17 cellular contexts compared by ENCODE assay signal in genomic region chr2:203870481-203870880, GRCh38. TPM values are rescaled to one million over a fixed set of nuclear protein-coding genes. Genes with fewer than 3 reads are reported as not detected.
DNase-seq lines count a peak whose midpoint lies in the region; ATAC-seq and TF ChIP-seq lines count a peak whose summit lies in the region.
"Had no signal": no experiment of that assay in that cellular context is flagged by ENCODE, and none has a peak within 500 bp of the region (broad histone marks: within the 10 kb centered on the region; RNA-seq: fewer than 3 reads in every experiment).

No MANE protein-coding gene starts in this region.

- no peaks in the 10 kb centered on the region for H3K36me3 ChIP-seq in thymus (ENCODE audit: control insufficient read depth, insufficient read depth)
- H3K36me3 ChIP-seq in stomach: no peaks in the 10 kb centered on the region
- H3K36me3 ChIP-seq: HAP-1 had no signal

- CTCF ChIA-PET in activated CD4-positive, alpha-beta memory T cell treated with anti-CD3 and anti-CD28 coated beads for 36 hours (lab: Charles Lee): interaction anchor here (0.9 to 7.8 kb wide), 5 partner anchors 10 to 159 kb away, joined by 4 to 66 read pairs (median 26); no protein-coding TSS in a partner anchor

- 95% methylated on average over 9 of the region's 9 CpGs for whole genome bisulfite sequencing in thymus
- 85 to 93% (median 87%) methylated on average over 9 of the region's 9 CpGs for WGBS in stomach, 5 donors

- H3K4me3 Mint-ChIP-seq in activated CD4-positive, alpha-beta memory T cell treated with anti-CD3 and anti-CD28 coated beads for 36 hours: peak overlapping the region; percentile 92
- peak overlapping the region; percentile 86 for H3K4me3 Mint-ChIP-seq in activated naive CD8-positive, alpha-beta T cell treated with anti-CD3 and anti-CD28 coated beads, Interleukin-2, amount 10 ng/mL, durations not matched to agents 7 days and 5 days
- H3K4me3 Mint-ChIP-seq in progenitor cell of endocrine pancreas (ENCODE audit: low read depth): no peak overlapping the region

- H3K27ac Mint-ChIP-seq in activated CD4-positive, alpha-beta memory T cell treated with anti-CD3 and anti-CD28 coated beads for 36 hours: peak overlapping the region; percentile 98
- peak overlapping the region; percentile 97 for H3K27ac Mint-ChIP-seq in activated naive CD8-positive, alpha-beta T cell treated with anti-CD3 and anti-CD28 coated beads, Interleukin-2, amount 10 ng/mL, durations not matched to agents 7 days and 5 days
- H3K27ac Mint-ChIP-seq in progenitor cell of endocrine pancreas: no peak overlapping the region

- TF ChIP-seq POLR2A in stomach (IDR thresholded peaks at IDR 0.05): no peak

- H3K27me3 ChIP-seq in thymus (ENCODE audit: control insufficient read depth, insufficient read depth): no peaks in the 10 kb centered on the region
- H3K27me3 ChIP-seq in stomach: no peaks in the 10 kb centered on the region

- H3K9me3 ChIP-seq in thymus (ENCODE audit: control insufficient read depth): no peaks in the 10 kb centered on the region
- no peaks in the 10 kb centered on the region for H3K9me3 ChIP-seq in stomach
- H3K9me3 ChIP-seq: HAP-1 had no signal

- TF ChIP-seq CTCF in progenitor cell of endocrine pancreas (IDR thresholded peaks at IDR 0.05; ENCODE audit: unreplicated experiment): no peak
- no peak for TF ChIP-seq CTCF in stomach (IDR thresholded peaks at IDR 0.05)

- intact Hi-C loops in activated CD4-positive, alpha-beta memory T cell treated with anti-CD3 and anti-CD28 coated beads for 36 hours (cut with micrococcal nuclease): loop anchor here (2.0 to 10.0 kb wide), 4 partner anchors 130 to 1236 kb away; partner anchors contain the start of gene FAM117B
- intact Hi-C loops in stomach (cut with DNase I; ENCODE audit: low total_unique reads): no loop called here

- H3K4me1 ChIP-seq in thymus (ENCODE audit: control insufficient read depth, insufficient read depth, low read length) (peaks cover 5% of the 10 kb centered on the region), stomach (no peaks in the 10 kb centered on the region)
- H3K4me1 ChIP-seq: foreskin keratinocyte, HAP-1, parathyroid adenoma had no signal

- ATAC-seq in activated naive CD8-positive, alpha-beta T cell treated with anti-CD3 and anti-CD28 coated beads, Interleukin-2, amount 10 ng/mL, durations not matched to agents 7 days and 5 days (ENCODE audit: low read depth): no peak
- ATAC-seq: foreskin keratinocyte had no signal

- DNase-seq in stimulated activated CD4-positive, alpha-beta T cell treated with anti-CD3 and anti-CD28 coated beads, Interleukin-15, amount 100 ng/mL, for 24 hours: peak; percentile 49
- DNase-seq in stimulated activated CD4-positive, alpha-beta T cell treated with anti-CD3 and anti-CD28 coated beads, Interleukin-4, amount 100 ng/mL, for 1 hour: no peak
- peak; percentile 57 for DNase-seq in activated CD4-positive, alpha-beta memory T cell treated with anti-CD3 and anti-CD28 coated beads for 36 hours
- peak; percentile 45 for DNase-seq in activated naive CD8-positive, alpha-beta T cell treated with anti-CD3 and anti-CD28 coated beads, Interleukin-2, amount 10 ng/mL, durations not matched to agents 7 days and 5 days
- no peak for DNase-seq in progenitor cell of endocrine pancreas (ENCODE audit: low spot score, unreplicated experiment)
- no peak for DNase-seq in stomach
- DNase-seq: foreskin keratinocyte, hypothalamus, IMR-90, mammary epithelial cell, MM.1S, NCI-H446 treated with DMSO at 0.1 percent for 48 hours had no signal

- H3K4me3 ChIP-seq in thymus (ENCODE audit: low read length): no peak overlapping the region
- no peak overlapping the region for H3K4me3 ChIP-seq in stomach
- H3K4me3 ChIP-seq: HAP-1 had no signal

- H3K27me3 Mint-ChIP-seq in activated CD4-positive, alpha-beta memory T cell treated with anti-CD3 and anti-CD28 coated beads for 36 hours: no peaks in the 10 kb centered on the region
- H3K27me3 Mint-ChIP-seq in activated naive CD8-positive, alpha-beta T cell treated with anti-CD3 and anti-CD28 coated beads, Interleukin-2, amount 10 ng/mL, durations not matched to agents 7 days and 5 days: no peaks in the 10 kb centered on the region
- H3K27me3 Mint-ChIP-seq in progenitor cell of endocrine pancreas: peaks cover 18% of the 10 kb centered on the region

- H3K9me3 Mint-ChIP-seq in activated CD4-positive, alpha-beta memory T cell treated with anti-CD3 and anti-CD28 coated beads for 36 hours: no peaks in the 10 kb centered on the region
- H3K9me3 Mint-ChIP-seq in activated naive CD8-positive, alpha-beta T cell treated with anti-CD3 and anti-CD28 coated beads, Interleukin-2, amount 10 ng/mL, durations not matched to agents 7 days and 5 days: peaks cover 2% of the 10 kb centered on the region
- no peaks in the 10 kb centered on the region for H3K9me3 Mint-ChIP-seq in progenitor cell of endocrine pancreas (ENCODE audit: low read depth)

- peaks cover 76% of the 10 kb centered on the region for H3K36me3 Mint-ChIP-seq in activated CD4-positive, alpha-beta memory T cell treated with anti-CD3 and anti-CD28 coated beads for 36 hours
- H3K36me3 Mint-ChIP-seq in activated naive CD8-positive, alpha-beta T cell treated with anti-CD3 and anti-CD28 coated beads, Interleukin-2, amount 10 ng/mL, durations not matched to agents 7 days and 5 days: peaks cover 40% of the 10 kb centered on the region
- H3K36me3 Mint-ChIP-seq in progenitor cell of endocrine pancreas (ENCODE audit: insufficient read depth): no peaks in the 10 kb centered on the region
- H3K36me3 Mint-ChIP-seq: stimulated activated memory B cell treated with anti-CD40 and anti-IgM and Interleukin-4, amounts not matched to agents 10 μg/mL and 1 μg/mL and 100 μg/mL, for 72 hours had no signal

- POLR2A ChIA-PET in activated CD4-positive, alpha-beta memory T cell treated with anti-CD3 and anti-CD28 coated beads for 36 hours (lab: Charles Lee): interaction anchor here (0.9 to 13.4 kb wide), 25 partner anchors 9 to 165 kb away, joined by 3 to 212 read pairs (median 16); partner anchors contain the start of genes CD28 and ICOS
- POLR2A ChIA-PET in activated naive CD8-positive, alpha-beta T cell treated with anti-CD3 and anti-CD28 coated beads, Interleukin-2, amount 10 ng/mL, durations not matched to agents 7 days and 5 days (lab: Charles Lee): interaction anchor here (0.9 to 2.0 kb wide), 5 partner anchors 39 to 631 kb away, joined by 3 to 5 read pairs (median 4); partner anchors contain the start of genes CYP20A1 and ICOS

- H3K4me1 Mint-ChIP-seq in activated CD4-positive, alpha-beta memory T cell treated with anti-CD3 and anti-CD28 coated beads for 36 hours (ENCODE audit: low read depth): peaks cover 77% of the 10 kb centered on the region
- H3K4me1 Mint-ChIP-seq in activated naive CD8-positive, alpha-beta T cell treated with anti-CD3 and anti-CD28 coated beads, Interleukin-2, amount 10 ng/mL, durations not matched to agents 7 days and 5 days: peaks cover 71% of the 10 kb centered on the region
- H3K4me1 Mint-ChIP-seq in progenitor cell of endocrine pancreas (ENCODE audit: low read depth): peaks cover 1% of the 10 kb centered on the region

- TF ChIP-seq EP300 in stomach (IDR thresholded peaks at IDR 0.05): no peak

- H3K27ac ChIP-seq in thymus (ENCODE audit: low read depth) (peak overlapping the region; percentile 64), stomach (no peak overlapping the region)
- H3K27ac ChIP-seq: foreskin keratinocyte, parathyroid adenoma had no signal

RNA-seq across cellular contexts. Expression of gene CTLA4, which starts 2.9 kb away (rescaled TPM):
- total RNA-seq in activated CD4-positive, alpha-beta memory T cell treated with anti-CD3 and anti-CD28 coated beads for 36 hours: 100 to 1,000 TPM; 245 to 254 TPM
- 1 to 10 TPM; 7.3 to 7.6 TPM for total RNA-seq in activated naive CD8-positive, alpha-beta T cell treated with anti-CD3 and anti-CD28 coated beads, Interleukin-2, amount 10 ng/mL, durations not matched to agents 7 days and 5 days
- 12.3 TPM for polyA plus RNA-seq in thymus
- not detected in 2 replicates for total RNA-seq in progenitor cell of endocrine pancreas
- total RNA-seq in stomach: 1 to 10 TPM in 1 of 5 donors, not detected in 4; 2.0 TPM
- polyA plus RNA-seq in stomach: 1 to 10 TPM in 1 of 3 donors, not detected in 2; 1.1 TPM
- total RNA-seq: foreskin keratinocyte, IMR-90, mammary epithelial cell had no signal
- polyA plus RNA-seq: foreskin keratinocyte, IMR-90, keratinocyte, mammary epithelial cell had no signal

Comparison
In these comparisons a context has a peak if more than half of its experiments do, and no peak if none do; other contexts are left out.
1. DNase-seq: peak in stimulated activated CD4-positive, alpha-beta T cell treated with anti-CD3 and anti-CD28 coated beads, Interleukin-15, amount 100 ng/mL, for 24 hours (single experiment), activated CD4-positive, alpha-beta memory T cell treated with anti-CD3 and anti-CD28 coated beads for 36 hours (single experiment) and activated naive CD8-positive, alpha-beta T cell treated with anti-CD3 and anti-CD28 coated beads, Interleukin-2, amount 10 ng/mL, durations not matched to agents 7 days and 5 days (single experiment); none in stimulated activated CD4-positive, alpha-beta T cell treated with anti-CD3 and anti-CD28 coated beads, Interleukin-4, amount 100 ng/mL, for 1 hour (single experiment), progenitor cell of endocrine pancreas (single experiment) and stomach (single experiment).
2. RNA of gene CTLA4, which starts 2.9 kb away (total RNA-seq): 245 to 254 TPM in activated CD4-positive, alpha-beta memory T cell treated with anti-CD3 and anti-CD28 coated beads for 36 hours; 7.3 to 7.6 TPM in activated naive CD8-positive, alpha-beta T cell treated with anti-CD3 and anti-CD28 coated beads, Interleukin-2, amount 10 ng/mL, durations not matched to agents 7 days and 5 days, not detected in progenitor cell of endocrine pancreas and 2.0 TPM in stomach; every median in the first group is over 10 times any median in the second.